In genomic region chr2:24793752-24794477, GRCh38 we compare ENCODE assay signal across 8 cellular contexts. TPM values are rescaled to one million over a fixed set of nuclear protein-coding genes. Genes with fewer than 3 reads are reported as not detected.
A peak's percentile ranks its signal among the peaks of the same experiment; 100 is the strongest.
DNase-seq lines count a peak whose midpoint lies in the region; ATAC-seq and TF ChIP-seq lines count a peak whose summit lies in the region.

No MANE protein-coding gene starts in this region.

- peak overlapping the region; percentile 94 for H3K9ac ChIP-seq in mammary epithelial cell (ENCODE audit: insufficient read depth, low read length)

- H3K27ac ChIP-seq in mammary epithelial cell (ENCODE audit: insufficient read depth, low read depth, low read length) (peak overlapping the region; percentile 88), lung (ENCODE audit: low read depth in 1 of 2, low read length in 1 of 2) (no peak overlapping the region), urinary bladder (ENCODE audit: low read depth) (no peak overlapping the region)

- dilution Hi-C loops in mammary epithelial cell (cut with HindIII; ENCODE audit: low sequenced_read_pairs) = no loop called here

- H3K4me3 ChIP-seq in AG09309 (ENCODE audit: control insufficient read depth, low read depth, low read length) (peak overlapping the region; percentile 87), GM12875 (ENCODE audit: low read depth, low read length) (peak overlapping the region; percentile 94), mammary epithelial cell (replicated peaks in 1 of 3; ENCODE audit: insufficient read depth in 1 of 3, low read depth in 2 of 3, low read length in 3 of 3) (peak overlapping the region; percentile 64 to 78 (median 71)), lung (peak overlapping the region; percentile 63), urinary bladder (ENCODE audit: low read depth, low read length) (peak overlapping the region; percentile 62)

- TF ChIP-seq CTCF in AG09309 (IDR thresholded peaks at IDR 0.05; ENCODE audit: control insufficient read depth, insufficient read depth, low read depth, low read length, missing control alignments) (no peak), GM12875 (IDR thresholded peaks at IDR 0.05; ENCODE audit: borderline replicate concordance, insufficient read depth, low read depth, low read length) (no peak), mammary epithelial cell (conservative IDR thresholded peaks at IDR 0.05 in 1 of 2, IDR thresholded peaks at IDR 0.05 in 1 of 2; ENCODE audit: extremely low read depth in 1 of 2, insufficient read depth in 1 of 2, low read depth in 1 of 2, low read length in 2 of 2) (no peak), lung (IDR thresholded peaks at IDR 0.05; ENCODE audit: control extremely low read depth, extremely low read depth) (no peak)

- no peaks in the 10 kb centered on the region for H4K20me1 ChIP-seq in mammary epithelial cell (ENCODE audit: insufficient read depth, low read length)

- in situ Hi-C loops in mammary epithelial cell (cut with MboI; ENCODE audit: low sequenced_read_pairs in 2 of 2) = no loop called here

- peaks cover 59% of the 10 kb centered on the region for H3K79me2 ChIP-seq in mammary epithelial cell (ENCODE audit: insufficient read depth, low read length)

- intact Hi-C loops in mammary epithelial cell (cut with micrococcal nuclease) = loop anchor here (5.0 kb wide), 2 partner anchors 302 to 333 kb away; partner anchors contain the start of gene NCOA1

- H3K27me3 ChIP-seq in mammary epithelial cell (ENCODE audit: insufficient read depth, low read length) (no peaks in the 10 kb centered on the region), lung (ENCODE audit: control insufficient read depth, insufficient read depth) (no peaks in the 10 kb centered on the region)

- WGBS in mammary epithelial cell (ENCODE audit: low coverage, missing lambda C conversion rate) = under 1% methylated on average over 10 of the region's 16 CpGs
- 5 to 7% methylated on average over 16 of the region's 16 CpGs for WGBS in lung, 2 donors
- WGBS in urinary bladder = 3% methylated on average over 16 of the region's 16 CpGs

- H2AFZ ChIP-seq in mammary epithelial cell (ENCODE audit: low read depth, low read length) = peak overlapping the region; percentile 90

- no peak for ATAC-seq in lung (ENCODE audit: insufficient read depth, low FRiP score)
- no peak for ATAC-seq in HG03039 (IDR thresholded peaks at IDR 0.05; ENCODE audit: unreplicated experiment)

- no peaks in the 10 kb centered on the region for H3K36me3 ChIP-seq in mammary epithelial cell (ENCODE audit: insufficient read depth, low read length)
- H3K36me3 ChIP-seq in lung (ENCODE audit: control insufficient read depth in 2 of 2, insufficient read depth in 2 of 2, low read length in 2 of 2) = no peaks in the 10 kb centered on the region
- H3K36me3 ChIP-seq in urinary bladder (ENCODE audit: insufficient read depth) = no peaks in the 10 kb centered on the region

- CTCF ChIA-PET in mammary epithelial cell (lab: Charles Lee; ENCODE audit: low non-redundant PET) = no interaction called here

- peaks cover 24% of the 10 kb centered on the region for H3K4me1 ChIP-seq in mammary epithelial cell (ENCODE audit: insufficient read depth, low read length)
- peaks cover 4 to 6% of the 10 kb centered on the region in 2 donors for H3K4me1 ChIP-seq in lung (ENCODE audit: control insufficient read depth in 2 of 2, insufficient read depth in 2 of 2, low read length in 2 of 2)
- no peaks in the 10 kb centered on the region for H3K4me1 ChIP-seq in urinary bladder (ENCODE audit: insufficient read depth)

- no peaks in the 10 kb centered on the region for H3K9me3 ChIP-seq in mammary epithelial cell (replicated peaks; ENCODE audit: insufficient read depth, low read length)
- H3K9me3 ChIP-seq in lung (ENCODE audit: control insufficient read depth in 2 of 2, insufficient read depth in 1 of 2, low read length in 1 of 2) = no peaks in the 10 kb centered on the region

- BruUV-seq in mammary epithelial cell (replicated peaks; lab: Mats Ljungman, UMichigan) = TSS peak; percentile 66

- no peak for DNase-seq in AG09309 (ENCODE audit: low read depth)
- peak; percentile 74 for DNase-seq in NCI-H69 (lab: John Stamatoyannopoulos, UW)
- DNase-seq in mammary epithelial cell = peak; percentile 37
- DNase-seq in lung (ENCODE audit: low spot score) = no peak
- no peak for DNase-seq in effector CD8-positive, alpha-beta T cell (lab: John Stamatoyannopoulos, UW)

- peak overlapping the region; percentile 85 for H3K4me2 ChIP-seq in mammary epithelial cell (ENCODE audit: insufficient read depth, low read depth, low read length)

RNA-seq across cellular contexts. Expression of gene CENPO, which starts 0.7 kb away (rescaled TPM):
- 10 to 100 TPM in 1 of 2 donors, 1 to 10 TPM in 1; 7.2 to 27.7 TPM for total RNA-seq in mammary epithelial cell
- polyA plus RNA-seq in mammary epithelial cell = 24.4 TPM
- polyA minus RNA-seq in mammary epithelial cell = 31.6 TPM
- 1 to 10 TPM; 7.9 to 9.6 TPM for total RNA-seq in lung
- 1 to 10 TPM; 3.5 to 3.8 TPM for polyA plus RNA-seq in lung
- total RNA-seq in urinary bladder = 13.4 TPM
- 2.4 TPM for polyA plus RNA-seq in urinary bladder

RNA-seq across cellular contexts. Expression of gene PTRHD1, which starts 0.7 kb away (rescaled TPM):
- total RNA-seq in mammary epithelial cell (10 to 100 TPM; 14.8 to 28.3 TPM), lung (10 to 100 TPM; 32.1 to 32.5 TPM), urinary bladder (25.3 TPM)
- polyA plus RNA-seq in mammary epithelial cell (30.3 TPM), lung (10 to 100 TPM; 22.3 to 39.2 TPM), urinary bladder (17.1 TPM)
- polyA minus RNA-seq in mammary epithelial cell = 4.1 TPM

Comparison
In these comparisons a context has a peak if more than half of its experiments do, and no peak if none do; other contexts are left out.
1. DNase-seq: peak in NCI-H69 (single experiment) and mammary epithelial cell (single experiment); none in AG09309 (single experiment), lung (single experiment) and effector CD8-positive, alpha-beta T cell (single experiment).
2. Peak in every context shown above with its lines, with median percentiles within 50 percentile points of each other: H3K4me3 ChIP-seq.